In the genomic region with DNA sequence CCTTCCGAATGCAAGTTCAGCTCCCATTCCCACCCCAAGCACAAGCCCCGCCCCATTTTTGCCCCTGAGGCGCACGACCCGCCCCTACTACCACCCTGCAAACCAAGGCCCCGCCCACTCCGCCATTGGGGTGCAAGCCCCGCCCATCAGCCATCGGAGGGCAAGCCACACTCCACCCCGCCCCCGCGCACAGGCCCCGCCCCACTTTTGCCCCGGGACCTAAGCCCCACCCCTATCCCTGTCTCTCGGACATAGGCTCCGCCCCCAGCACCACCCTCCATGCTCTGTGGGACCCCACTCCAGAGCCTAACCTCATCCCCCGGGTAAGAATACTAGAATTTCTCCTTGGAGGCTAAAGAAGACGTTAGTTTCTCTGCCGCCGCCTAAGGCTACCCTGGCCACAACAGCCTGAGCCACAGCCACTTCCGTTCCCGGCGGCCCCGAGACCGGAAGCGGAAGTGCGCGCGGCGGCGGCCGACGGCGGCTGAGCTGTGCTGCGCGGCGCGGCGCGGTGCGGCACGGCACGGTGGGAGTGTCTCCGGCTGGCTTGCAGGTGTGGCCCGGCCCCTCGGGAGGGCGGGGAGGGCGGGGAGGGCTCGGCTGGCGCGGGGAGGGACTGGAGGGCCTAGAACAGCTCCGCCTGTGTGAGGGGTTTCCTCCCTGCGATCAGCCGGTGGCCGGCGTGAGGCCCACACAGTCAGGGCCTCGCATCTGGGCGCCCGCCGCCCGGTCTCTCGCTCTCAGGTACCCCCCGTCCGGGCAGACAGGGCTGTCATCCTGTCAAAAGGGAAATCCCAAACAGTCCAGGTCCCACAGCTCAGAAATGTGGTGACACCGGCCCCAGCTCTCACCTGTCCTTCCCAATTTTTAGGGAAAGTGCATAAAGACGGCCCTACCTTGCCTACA, we compare ENCODE assay signal across 8 cellular contexts. TPM values are rescaled to one million over a fixed set of nuclear protein-coding genes. Genes with fewer than 3 reads are reported as not detected.
A peak's percentile ranks its signal among the peaks of the same experiment; 100 is the strongest.
DNase-seq lines count a peak whose midpoint lies in the region; ATAC-seq and TF ChIP-seq lines count a peak whose summit lies in the region.

TSS of gene ZNF333 (plus strand) at position 451 of the 906 bp plus-strand sequence. CDS start 3,444 bp downstream, outside the sequence.

- POLR2A ChIA-PET in RWPE1 (lab: Yijun Ruan, JAX; ENCODE audit: low non-redundant PET), result interaction anchor here (0.7 to 1.0 kb wide), 2 partner anchors 10 to 779 kb away, joined by 3 read pairs; no protein-coding TSS in a partner anchor

- H3K9me3 Mint-ChIP-seq in nephron, result no peaks in the 10 kb centered on the region

- no peak for TF ChIP-seq CTCF in RWPE1 (conservative IDR thresholded peaks at IDR 0.05; ENCODE audit: low read depth)
- no peak for TF ChIP-seq CTCF in fibroblast of the aortic adventitia (IDR thresholded peaks at IDR 0.05; ENCODE audit: insufficient read depth, low read length)
- TF ChIP-seq CTCF in nephron (IDR thresholded peaks at IDR 0.05; ENCODE audit: unreplicated experiment in 3 of 3), result no peak

- H3K27ac Mint-ChIP-seq in nephron, result peak within 1 kb of the TSS; percentile 99 to 100 (median 99)

- peak within 1 kb of the TSS; percentile 93 for H3K27ac ChIP-seq in RWPE1

- ATAC-seq in stimulated activated naive CD8-positive, alpha-beta T cell treated with anti-CD3 and anti-CD28 coated beads, Interleukin-15, Interleukin-2, amounts not matched to agents 100 U/mL and 50 U/mL, for 24 hours, result peak; percentile 98

- CTCF ChIA-PET in RWPE1 (lab: Yijun Ruan, JAX), result interaction anchor here (0.6 to 1.3 kb wide), 8 partner anchors 47 to 342 kb away, joined by 3 to 6 read pairs (median 4); no protein-coding TSS in a partner anchor

- peaks cover 10% of the 10 kb centered on the region for H3K36me3 Mint-ChIP-seq in nephron (ENCODE audit: low read depth)

- H3K4me3 ChIP-seq in fibroblast of the aortic adventitia (ENCODE audit: low read depth, low read length), result peak within 1 kb of the TSS; percentile 95

- peaks cover 16% of the 10 kb centered on the region for H3K27me3 Mint-ChIP-seq in nephron (ENCODE audit: low read depth)

- H3K4me1 Mint-ChIP-seq in nephron, result peaks cover 8% of the 10 kb centered on the region

- peak; percentile 92 for DNase-seq in EL
- DNase-seq in H4 (ENCODE audit: low spot score), result peak; percentile 86
- peak; percentile 94 for DNase-seq in LoVo (ENCODE audit: low spot score)
- DNase-seq in RWPE1 (ENCODE audit: low spot score), result peak; percentile 99
- peak; percentile 94 for DNase-seq in activated effector memory CD4-positive, alpha-beta T cell treated with Interleukin-2 at 50 U/mL for 16 hours
- peak; percentile 88 for DNase-seq in fibroblast of the aortic adventitia (ENCODE audit: low read depth)
- DNase-seq in stimulated activated naive CD8-positive, alpha-beta T cell treated with anti-CD3 and anti-CD28 coated beads, Interleukin-15, Interleukin-2, amounts not matched to agents 100 U/mL and 50 U/mL, for 24 hours, result peak; percentile 100

- peak within 1 kb of the TSS; percentile 96 to 98 (median 97) for H3K4me3 Mint-ChIP-seq in nephron

RNA-seq across cellular contexts. Expression of gene ZNF333, which starts in this region (rescaled TPM):
- total RNA-seq in H4 (2014; rRNA removed; shearing (Covaris generic)), result 1.9 and 8.5 TPM in 2 replicates
- total RNA-seq in fibroblast of the aortic adventitia (ENCODE audit: low replicate concordance), result 10.5 and 21.1 TPM in 2 replicates

Comparison
In these comparisons a context has a peak if more than half of its experiments do, and no peak if none do; other contexts are left out.
1. Peak in every context shown above with its lines: DNase-seq, ATAC-seq, H3K4me3 ChIP-seq and H3K27ac ChIP-seq.